ENCODE assay signal across 1 cellular context in the genomic region with DNA sequence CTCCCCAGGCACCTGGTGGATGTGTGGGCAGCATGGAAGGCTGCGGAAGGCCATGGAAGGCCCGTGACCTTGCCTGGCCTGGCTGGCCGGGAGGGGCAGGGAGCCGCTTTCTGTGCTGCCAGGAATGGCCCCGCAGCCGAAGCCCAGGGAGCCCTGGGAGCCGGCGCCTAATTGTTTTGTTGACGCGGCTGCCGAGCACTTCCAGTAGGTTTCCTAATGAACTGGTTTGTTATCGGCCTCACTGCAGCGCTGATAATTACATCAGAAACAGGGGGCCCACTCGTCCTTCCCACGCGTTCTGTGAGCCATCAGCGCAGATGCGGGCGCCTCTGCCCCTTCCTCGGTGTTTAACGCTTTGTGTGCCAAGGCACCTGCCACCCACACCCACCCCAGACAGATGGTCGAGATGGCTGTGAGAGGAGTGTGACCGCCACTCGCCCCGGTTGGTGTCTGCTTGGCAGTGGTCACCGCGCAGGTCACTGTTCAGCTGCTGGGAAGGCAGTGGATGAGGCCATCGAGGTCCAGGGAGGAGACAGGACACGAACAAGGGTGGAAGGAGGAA.
TF ChIP-seq lines count a peak whose summit lies in the region.

No MANE protein-coding gene starts in this region.

TF ChIP-seq in H1, 55 proteins besides CTCF, POLR2A, EP300 and RAD21 (continued from another document):
- TF ChIP-seq, protein P1, sequence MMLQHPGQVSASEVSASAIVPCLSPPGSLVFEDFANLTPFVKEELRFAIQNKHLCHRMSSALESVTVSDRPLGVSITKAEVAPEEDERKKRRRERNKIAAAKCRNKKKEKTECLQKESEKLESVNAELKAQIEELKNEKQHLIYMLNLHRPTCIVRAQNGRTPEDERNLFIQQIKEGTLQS (IDR thresholded peaks at IDR 0.05; ENCODE audit: insufficient read depth, low read depth, low read length), result no peak
- TF ChIP-seq KDM1A (IDR thresholded peaks at IDR 0.05; ENCODE audit: borderline replicate concordance, low read length), result no peak
- no peak for TF ChIP-seq NANOG (IDR thresholded peaks at IDR 0.05; ENCODE audit: insufficient read depth, low read depth, low read length, poor library complexity, severe bottlenecking)
- no peak for TF ChIP-seq CHD2 (IDR thresholded peaks at IDR 0.05; ENCODE audit: low read length)
- TF ChIP-seq YY1 (IDR thresholded peaks at IDR 0.05; ENCODE audit: low read depth, low read length), result no peak
- no peak for TF ChIP-seq BRCA1 (IDR thresholded peaks at IDR 0.05; ENCODE audit: low read depth, low read length)
- no peak for TF ChIP-seq SP1 (IDR thresholded peaks at IDR 0.05; ENCODE audit: low read depth, low read length)
- TF ChIP-seq, protein P2, sequence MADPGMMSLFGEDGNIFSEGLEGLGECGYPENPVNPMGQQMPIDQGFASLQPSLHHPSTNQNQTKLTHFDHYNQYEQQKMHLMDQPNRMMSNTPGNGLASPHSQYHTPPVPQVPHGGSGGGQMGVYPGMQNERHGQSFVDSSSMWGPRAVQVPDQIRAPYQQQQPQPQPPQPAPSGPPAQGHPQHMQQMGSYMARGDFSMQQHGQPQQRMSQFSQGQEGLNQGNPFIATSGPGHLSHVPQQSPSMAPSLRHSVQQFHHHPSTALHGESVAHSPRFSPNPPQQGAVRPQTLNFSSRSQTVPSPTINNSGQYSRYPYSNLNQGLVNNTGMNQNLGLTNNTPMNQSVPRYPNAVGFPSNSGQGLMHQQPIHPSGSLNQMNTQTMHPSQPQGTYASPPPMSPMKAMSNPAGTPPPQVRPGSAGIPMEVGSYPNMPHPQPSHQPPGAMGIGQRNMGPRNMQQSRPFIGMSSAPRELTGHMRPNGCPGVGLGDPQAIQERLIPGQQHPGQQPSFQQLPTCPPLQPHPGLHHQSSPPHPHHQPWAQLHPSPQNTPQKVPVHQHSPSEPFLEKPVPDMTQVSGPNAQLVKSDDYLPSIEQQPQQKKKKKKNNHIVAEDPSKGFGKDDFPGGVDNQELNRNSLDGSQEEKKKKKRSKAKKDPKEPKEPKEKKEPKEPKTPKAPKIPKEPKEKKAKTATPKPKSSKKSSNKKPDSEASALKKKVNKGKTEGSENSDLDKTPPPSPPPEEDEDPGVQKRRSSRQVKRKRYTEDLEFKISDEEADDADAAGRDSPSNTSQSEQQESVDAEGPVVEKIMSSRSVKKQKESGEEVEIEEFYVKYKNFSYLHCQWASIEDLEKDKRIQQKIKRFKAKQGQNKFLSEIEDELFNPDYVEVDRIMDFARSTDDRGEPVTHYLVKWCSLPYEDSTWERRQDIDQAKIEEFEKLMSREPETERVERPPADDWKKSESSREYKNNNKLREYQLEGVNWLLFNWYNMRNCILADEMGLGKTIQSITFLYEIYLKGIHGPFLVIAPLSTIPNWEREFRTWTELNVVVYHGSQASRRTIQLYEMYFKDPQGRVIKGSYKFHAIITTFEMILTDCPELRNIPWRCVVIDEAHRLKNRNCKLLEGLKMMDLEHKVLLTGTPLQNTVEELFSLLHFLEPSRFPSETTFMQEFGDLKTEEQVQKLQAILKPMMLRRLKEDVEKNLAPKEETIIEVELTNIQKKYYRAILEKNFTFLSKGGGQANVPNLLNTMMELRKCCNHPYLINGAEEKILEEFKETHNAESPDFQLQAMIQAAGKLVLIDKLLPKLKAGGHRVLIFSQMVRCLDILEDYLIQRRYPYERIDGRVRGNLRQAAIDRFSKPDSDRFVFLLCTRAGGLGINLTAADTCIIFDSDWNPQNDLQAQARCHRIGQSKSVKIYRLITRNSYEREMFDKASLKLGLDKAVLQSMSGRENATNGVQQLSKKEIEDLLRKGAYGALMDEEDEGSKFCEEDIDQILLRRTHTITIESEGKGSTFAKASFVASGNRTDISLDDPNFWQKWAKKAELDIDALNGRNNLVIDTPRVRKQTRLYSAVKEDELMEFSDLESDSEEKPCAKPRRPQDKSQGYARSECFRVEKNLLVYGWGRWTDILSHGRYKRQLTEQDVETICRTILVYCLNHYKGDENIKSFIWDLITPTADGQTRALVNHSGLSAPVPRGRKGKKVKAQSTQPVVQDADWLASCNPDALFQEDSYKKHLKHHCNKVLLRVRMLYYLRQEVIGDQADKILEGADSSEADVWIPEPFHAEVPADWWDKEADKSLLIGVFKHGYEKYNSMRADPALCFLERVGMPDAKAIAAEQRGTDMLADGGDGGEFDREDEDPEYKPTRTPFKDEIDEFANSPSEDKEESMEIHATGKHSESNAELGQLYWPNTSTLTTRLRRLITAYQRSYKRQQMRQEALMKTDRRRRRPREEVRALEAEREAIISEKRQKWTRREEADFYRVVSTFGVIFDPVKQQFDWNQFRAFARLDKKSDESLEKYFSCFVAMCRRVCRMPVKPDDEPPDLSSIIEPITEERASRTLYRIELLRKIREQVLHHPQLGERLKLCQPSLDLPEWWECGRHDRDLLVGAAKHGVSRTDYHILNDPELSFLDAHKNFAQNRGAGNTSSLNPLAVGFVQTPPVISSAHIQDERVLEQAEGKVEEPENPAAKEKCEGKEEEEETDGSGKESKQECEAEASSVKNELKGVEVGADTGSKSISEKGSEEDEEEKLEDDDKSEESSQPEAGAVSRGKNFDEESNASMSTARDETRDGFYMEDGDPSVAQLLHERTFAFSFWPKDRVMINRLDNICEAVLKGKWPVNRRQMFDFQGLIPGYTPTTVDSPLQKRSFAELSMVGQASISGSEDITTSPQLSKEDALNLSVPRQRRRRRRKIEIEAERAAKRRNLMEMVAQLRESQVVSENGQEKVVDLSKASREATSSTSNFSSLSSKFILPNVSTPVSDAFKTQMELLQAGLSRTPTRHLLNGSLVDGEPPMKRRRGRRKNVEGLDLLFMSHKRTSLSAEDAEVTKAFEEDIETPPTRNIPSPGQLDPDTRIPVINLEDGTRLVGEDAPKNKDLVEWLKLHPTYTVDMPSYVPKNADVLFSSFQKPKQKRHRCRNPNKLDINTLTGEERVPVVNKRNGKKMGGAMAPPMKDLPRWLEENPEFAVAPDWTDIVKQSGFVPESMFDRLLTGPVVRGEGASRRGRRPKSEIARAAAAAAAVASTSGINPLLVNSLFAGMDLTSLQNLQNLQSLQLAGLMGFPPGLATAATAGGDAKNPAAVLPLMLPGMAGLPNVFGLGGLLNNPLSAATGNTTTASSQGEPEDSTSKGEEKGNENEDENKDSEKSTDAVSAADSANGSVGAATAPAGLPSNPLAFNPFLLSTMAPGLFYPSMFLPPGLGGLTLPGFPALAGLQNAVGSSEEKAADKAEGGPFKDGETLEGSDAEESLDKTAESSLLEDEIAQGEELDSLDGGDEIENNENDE (IDR thresholded peaks at IDR 0.05; ENCODE audit: insufficient replicate concordance, low read length), result no peak
- TF ChIP-seq RBBP5 (IDR thresholded peaks at IDR 0.05; ENCODE audit: borderline replicate concordance, low read depth, low read length), result no peak
- TF ChIP-seq SP2 (IDR thresholded peaks at IDR 0.05; ENCODE audit: low read length), result no peak
- no peak for TF ChIP-seq ZNF274 (IDR thresholded peaks at IDR 0.05; ENCODE audit: borderline replicate concordance, extremely low read depth, low read length)
TF ChIP-seq in H1: peak in this region for 0.
